Comparison of ENCODE assay signal across 9 cellular contexts in genomic region chr5:5658226-5658625, GRCh38.
DNase-seq lines count a peak whose midpoint lies in the region; ATAC-seq and TF ChIP-seq lines count a peak whose summit lies in the region.
"Had no signal": no experiment of that assay in that cellular context is flagged by ENCODE, and none has a peak within 500 bp of the region (broad histone marks: within the 10 kb centered on the region; RNA-seq: fewer than 3 reads in every experiment).

No MANE protein-coding gene starts in this region.

- H3K9ac ChIP-seq in adipocyte (ENCODE audit: low read length): peak overlapping the region; percentile 45

- no peak for TF ChIP-seq POLR2A in thyroid gland (IDR thresholded peaks at IDR 0.05)

- no peak for TF ChIP-seq CTCF in thyroid gland (IDR thresholded peaks at IDR 0.05)

- H3K36me3 ChIP-seq in adipocyte (ENCODE audit: control insufficient read depth, insufficient read depth, low read length, severe bottlenecking) (no peaks in the 10 kb centered on the region), thyroid gland (no peaks in the 10 kb centered on the region)

- ATAC-seq in GM21367 (IDR thresholded peaks at IDR 0.05; ENCODE audit: unreplicated experiment) (peak; percentile 69), right cardiac atrium (peak; percentile 98), left lobe of liver (no peak)

- H3K27ac ChIP-seq in right cardiac atrium (ENCODE audit: low read length) (no peak overlapping the region), thyroid gland (peak overlapping the region in 1 of 3 donors; percentile 51)

- WGBS in right cardiac atrium: 18% methylated on average over 4 of the region's 4 CpGs
- 22 to 23% methylated on average over 4 of the region's 4 CpGs for WGBS in thyroid gland, 2 donors

- H3K27me3 ChIP-seq in adipocyte (replicated peaks; ENCODE audit: control insufficient read depth, insufficient read depth, low read length) (no peaks in the 10 kb centered on the region), right cardiac atrium (ENCODE audit: control insufficient read depth, insufficient read depth) (no peaks in the 10 kb centered on the region), thyroid gland (no peaks in the 10 kb centered on the region)

- peak overlapping the region; percentile 73 for H3K4me3 ChIP-seq in adipocyte (ENCODE audit: low read length)
- no peak overlapping the region for H3K4me3 ChIP-seq in right cardiac atrium (ENCODE audit: low read length)
- H3K4me3 ChIP-seq in thyroid gland (replicated peaks in 1 of 3): no peak overlapping the region

- intact Hi-C loops in right cardiac atrium (cut with DNase I) (no loop called here), thyroid gland (cut with DNase I) (no loop called here)

- no peaks in the 10 kb centered on the region for H3K9me3 ChIP-seq in adipocyte (ENCODE audit: control insufficient read depth, low read length)
- H3K9me3 ChIP-seq in right cardiac atrium (ENCODE audit: control insufficient read depth, low read length): no peaks in the 10 kb centered on the region
- H3K9me3 ChIP-seq in thyroid gland: no peaks in the 10 kb centered on the region

- H3K4me1 ChIP-seq in adipocyte (ENCODE audit: control insufficient read depth, insufficient read depth, low read length) (peaks cover 12% of the 10 kb centered on the region), right cardiac atrium (ENCODE audit: control insufficient read depth, insufficient read depth, low read length) (peaks cover 1% of the 10 kb centered on the region), thyroid gland (no peaks in the 10 kb centered on the region)

- peak; percentile 15 for DNase-seq in adipocyte (ENCODE audit: low read depth)
- peak; percentile 58 to 74 (median 73) for DNase-seq in right cardiac atrium
- peak; percentile 59 to 68 for DNase-seq in thyroid gland
- DNase-seq in NCI-H2081 treated with DMSO at 0.1 percent for 48 hours (lab: John Stamatoyannopoulos, UW): no peak
- DNase-seq in left lobe of liver (ENCODE audit: low spot score): no peak
- no peak for DNase-seq in NCI-H345 treated with DMSO at 0.1 percent for 48 hours (lab: John Stamatoyannopoulos, UW; ENCODE audit: unreplicated experiment)
- DNase-seq in retina: no peak
- DNase-seq: GF-D8 had no signal

Comparison
In these comparisons a context has a peak if more than half of its experiments do, and no peak if none do; other contexts are left out.
1. DNase-seq: peak in adipocyte (single experiment), right cardiac atrium (3 of 3) and thyroid gland (2 of 2); none in NCI-H2081 treated with DMSO at 0.1 percent for 48 hours (single experiment), left lobe of liver (single experiment), NCI-H345 treated with DMSO at 0.1 percent for 48 hours (single experiment) and retina (single experiment).